In genomic region chr6:149716181-149716580, GRCh38 we compare ENCODE assay signal across 7 cellular contexts. TPM values are rescaled to one million over a fixed set of nuclear protein-coding genes. Genes with fewer than 3 reads are reported as not detected.
DNase-seq lines count a peak whose midpoint lies in the region; ATAC-seq and TF ChIP-seq lines count a peak whose summit lies in the region.

No MANE protein-coding gene starts in this region.

- H3K27ac Mint-ChIP-seq in GM23338 (peak overlapping the region; percentile 32; the same call in 1 of the 2 replicates), glutamatergic neuron (ENCODE audit: unreplicated experiment) (peak overlapping the region; percentile 7)
- H3K27ac Mint-ChIP-seq in stimulated activated effector memory CD8-positive, alpha-beta T cell treated with anti-CD3 and anti-CD28 coated beads, Interleukin-12 subunit alpha, Interleukin-12 subunit beta, amount 100 ng/mL, for 72 hours = peak overlapping the region; percentile 99

- peaks cover 1% of the 10 kb centered on the region for H3K27me3 Mint-ChIP-seq in GM23338 (ENCODE audit: insufficient read depth, low read depth, poor library complexity)
- H3K27me3 Mint-ChIP-seq in glutamatergic neuron (ENCODE audit: unreplicated experiment) = peaks cover 10% of the 10 kb centered on the region

- H2AFZ ChIP-seq in GM23338 = no peak overlapping the region

- H3K4me1 Mint-ChIP-seq in GM23338 = peaks cover 15% of the 10 kb centered on the region
- H3K4me1 Mint-ChIP-seq in glutamatergic neuron (ENCODE audit: low read depth, unreplicated experiment) = peaks cover 19% of the 10 kb centered on the region
- H3K4me1 Mint-ChIP-seq in stimulated activated effector memory CD8-positive, alpha-beta T cell treated with anti-CD3 and anti-CD28 coated beads, Interleukin-12 subunit alpha, Interleukin-12 subunit beta, amount 100 ng/mL, for 72 hours = peaks cover 15% of the 10 kb centered on the region

- H3K9me3 Mint-ChIP-seq in GM23338 (no peaks in the 10 kb centered on the region), glutamatergic neuron (ENCODE audit: unreplicated experiment) (peaks cover 4% of the 10 kb centered on the region)
- H3K9me3 Mint-ChIP-seq in stimulated activated effector memory CD8-positive, alpha-beta T cell treated with anti-CD3 and anti-CD28 coated beads, Interleukin-12 subunit alpha, Interleukin-12 subunit beta, amount 100 ng/mL, for 72 hours = no peaks in the 10 kb centered on the region

- H4K20me1 ChIP-seq in GM23338 (replicated peaks; ENCODE audit: insufficient read depth) = peaks cover 5% of the 10 kb centered on the region; the same call in 1 of the 2 replicates

- peaks cover 77% of the 10 kb centered on the region for H3K79me2 ChIP-seq in GM23338 (replicated peaks; ENCODE audit: insufficient read depth)

- ATAC-seq in GM23338 (no peak), HG02884 (IDR thresholded peaks at IDR 0.05; ENCODE audit: unreplicated experiment) (no peak)
- no peak for ATAC-seq in stimulated activated effector memory CD8-positive, alpha-beta T cell treated with anti-CD3 and anti-CD28 coated beads, Interleukin-12 subunit alpha, Interleukin-12 subunit beta, amount 100 ng/mL, for 72 hours

- no peaks in the 10 kb centered on the region for H3K27me3 ChIP-seq in GM23338 (ENCODE audit: insufficient read depth)

- no peaks in the 10 kb centered on the region for H3K9me2 ChIP-seq in GM23338 (ENCODE audit: insufficient read depth)

- no peaks in the 10 kb centered on the region for H3K36me3 ChIP-seq in GM23338 (ENCODE audit: insufficient read depth)

- peaks cover 4% of the 10 kb centered on the region; the same call in 2 of the 3 replicates for H3K36me3 Mint-ChIP-seq in GM23338 (ENCODE audit: low read depth)
- H3K36me3 Mint-ChIP-seq in glutamatergic neuron (ENCODE audit: unreplicated experiment) = no peaks in the 10 kb centered on the region
- H3K36me3 Mint-ChIP-seq in stimulated activated effector memory CD8-positive, alpha-beta T cell treated with anti-CD3 and anti-CD28 coated beads, Interleukin-12 subunit alpha, Interleukin-12 subunit beta, amount 100 ng/mL, for 72 hours = peaks cover 50% of the 10 kb centered on the region

- TF ChIP-seq CTCF in GM23338 (conservative IDR thresholded peaks at IDR 0.05; ENCODE audit: low read depth in 2 of 2) (no peak), VCaP (conservative IDR thresholded peaks at IDR 0.05) (no peak), glutamatergic neuron (IDR thresholded peaks at IDR 0.05; ENCODE audit: partially characterized antibody, unreplicated experiment) (no peak)

- DNase-seq in GM23338 (ENCODE audit: low spot score) = no peak
- DNase-seq in glutamatergic neuron = no peak
- no peak for DNase-seq in stimulated activated effector memory CD8-positive, alpha-beta T cell treated with anti-CD3 and anti-CD28 coated beads, Interleukin-12 subunit alpha, Interleukin-12 subunit beta, amount 100 ng/mL, for 72 hours (ENCODE audit: low spot score in 2 of 2)
- DNase-seq in HPDE6-E6E7 (ENCODE audit: extremely low spot score) = no peak
- DNase-seq in NCI-H1105 treated with DMSO at 0.1 percent for 48 hours (lab: John Stamatoyannopoulos, UW) = no peak

- H3K4me2 ChIP-seq in GM23338 = peak overlapping the region; percentile 77

- H3F3A ChIP-seq in GM23338 (replicated peaks; ENCODE audit: low read depth) = no peaks in the 10 kb centered on the region; the same call in 1 of the 2 replicates

- H3K4me1 ChIP-seq in GM23338 (ENCODE audit: insufficient read depth) = no peaks in the 10 kb centered on the region

- H3K4me3 ChIP-seq in GM23338 = peak overlapping the region; percentile 80

- H3K27ac ChIP-seq in GM23338 (ENCODE audit: low read depth) (no peak overlapping the region), VCaP (peak overlapping the region; percentile 99)

- H3K4me3 Mint-ChIP-seq in GM23338 = peak overlapping the region; percentile 85
- H3K4me3 Mint-ChIP-seq in glutamatergic neuron (ENCODE audit: unreplicated experiment) = peak overlapping the region; percentile 92
- H3K4me3 Mint-ChIP-seq in stimulated activated effector memory CD8-positive, alpha-beta T cell treated with anti-CD3 and anti-CD28 coated beads, Interleukin-12 subunit alpha, Interleukin-12 subunit beta, amount 100 ng/mL, for 72 hours = peak overlapping the region; percentile 91

TF ChIP-seq in GM23338, 12 proteins besides CTCF, POLR2A, EP300 and RAD21 (continues in another document):
- TF ChIP-seq CREB1 (CRISPR knock-in tag; IDR thresholded peaks at IDR 0.05; ENCODE audit: low read depth) (no peak), NANOG (IDR thresholded peaks at IDR 0.05; ENCODE audit: borderline replicate concordance) (no peak), EZH2 (IDR thresholded peaks at IDR 0.05; ENCODE audit: low read depth, unreplicated experiment) (no peak), REST (IDR thresholded peaks at IDR 0.05; ENCODE audit: unreplicated experiment) (no peak), STAT1 (IDR thresholded peaks at IDR 0.05; ENCODE audit: unreplicated experiment) (no peak)

RNA-seq across cellular contexts. Expression of gene LATS1, which starts 1.7 kb away (rescaled TPM):
- total RNA-seq in GM23338 (2014; rRNA removed; shearing (Covaris generic)) = 17.2 and 18.8 TPM in 2 replicates
- 6.7 and 7.5 TPM in 2 replicates for polyA plus RNA-seq in GM23338 (2016; fragmentation: Nextera tagmentation; extraction: Ambion mirVana)
- total RNA-seq in glutamatergic neuron (ENCODE audit: unreplicated experiment) = 31.5 TPM

RNA-seq across cellular contexts. Expression of gene NUP43, which starts 30.1 kb away (rescaled TPM):
- 71.8 and 87.2 TPM in 2 replicates for total RNA-seq in GM23338 (2014; rRNA removed; shearing (Covaris generic))
- polyA plus RNA-seq in GM23338 (2016; fragmentation: Nextera tagmentation; extraction: Ambion mirVana) = 20.8 and 23.4 TPM in 2 replicates
- 27.6 TPM for total RNA-seq in glutamatergic neuron (ENCODE audit: unreplicated experiment)

RNA-seq across cellular contexts. Expression of gene PCMT1, which starts 33.4 kb away (rescaled TPM):
- total RNA-seq in GM23338 (2014; rRNA removed; shearing (Covaris generic)) = 161 and 168 TPM in 2 replicates
- polyA plus RNA-seq in GM23338 (2016; fragmentation: Nextera tagmentation; extraction: Ambion mirVana) = 79.5 and 87.6 TPM in 2 replicates
- total RNA-seq in glutamatergic neuron (ENCODE audit: unreplicated experiment) = 147 TPM

Comparison
In these comparisons a context has a peak if more than half of its experiments do, and no peak if none do; other contexts are left out.
1. H3K27ac Mint-ChIP-seq: peak in every context shown above with its lines; median percentile 99 in stimulated activated effector memory CD8-positive, alpha-beta T cell treated with anti-CD3 and anti-CD28 coated beads, Interleukin-12 subunit alpha, Interleukin-12 subunit beta, amount 100 ng/mL, for 72 hours; 32 in GM23338; 7 in glutamatergic neuron.